In the genomic region with DNA sequence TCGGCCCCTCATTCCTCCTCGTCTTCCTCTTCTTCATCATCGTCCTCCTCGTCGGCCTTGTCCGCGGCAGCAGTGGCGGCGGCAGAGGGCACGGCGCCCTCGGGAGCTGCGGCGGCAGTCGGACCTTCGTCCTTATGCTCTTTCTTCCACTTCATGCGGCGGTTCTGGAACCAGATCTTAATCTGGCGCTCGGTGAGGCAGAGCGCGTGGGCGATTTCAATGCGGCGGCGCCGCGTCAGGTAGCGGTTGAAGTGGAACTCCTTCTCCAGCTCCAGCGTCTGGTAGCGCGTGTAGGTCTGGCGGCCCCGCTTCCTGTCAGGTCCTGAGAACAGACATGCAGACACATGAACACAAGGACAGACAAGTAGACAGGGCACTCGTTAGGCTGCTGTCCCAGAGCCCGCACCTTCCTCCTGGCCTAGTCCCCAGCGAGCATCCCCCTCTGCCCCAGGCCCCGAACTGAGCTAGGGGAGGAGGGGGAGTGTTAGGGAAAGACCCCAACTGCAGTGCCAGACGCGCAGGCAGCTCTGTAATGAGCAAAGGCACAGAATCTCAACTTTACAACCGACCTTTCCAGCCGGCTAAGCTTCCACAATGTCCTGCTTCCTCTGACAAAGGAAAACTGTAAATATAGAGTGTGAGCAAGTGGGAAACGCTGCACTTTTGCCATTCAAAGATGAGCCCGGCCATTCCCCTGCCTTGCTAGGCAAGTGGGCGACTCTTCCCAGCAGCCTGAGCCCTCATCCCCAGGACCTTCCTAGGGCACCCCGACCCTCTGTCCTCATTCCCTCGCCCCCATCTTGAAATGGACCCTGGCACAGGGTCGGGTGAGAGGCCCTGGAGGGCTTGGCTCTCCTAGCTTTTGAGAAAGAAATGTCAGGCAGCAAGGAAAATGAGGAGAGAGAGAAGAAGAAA, we compare ENCODE assay signal across 8 cellular contexts. TPM values are rescaled to one million over a fixed set of nuclear protein-coding genes. Genes with fewer than 3 reads are reported as not detected.
DNase-seq lines count a peak whose midpoint lies in the region; ATAC-seq and TF ChIP-seq lines count a peak whose summit lies in the region.

No MANE protein-coding gene starts in this region.

- H3K36me3 ChIP-seq in SU-DHL-6 (ENCODE audit: low read length) = 0 out of 2 replicates have a peak, but pooled peaks cover 4% of the 10 kb centered on the region
- H3K36me3 ChIP-seq in gastrocnemius medialis = no peaks in the 10 kb centered on the region

- H2AFZ ChIP-seq in SU-DHL-6 (ENCODE audit: low read depth, low read length, severe bottlenecking) = peak overlapping the region; percentile 77

- H3K27ac ChIP-seq in SU-DHL-6 (ENCODE audit: low read depth, low read length) (peak overlapping the region; percentile 85), gastrocnemius medialis (peak overlapping the region; percentile 83 to 97 (median 90))

- peaks cover 25 to 31% of the 10 kb centered on the region in 2 donors for H3K4me1 ChIP-seq in gastrocnemius medialis

- TF ChIP-seq CTCF in SU-DHL-6 (IDR thresholded peaks at IDR 0.05; ENCODE audit: insufficient read depth, low read length, poor library complexity, severe bottlenecking) (no peak), epithelial cell of proximal tubule (conservative IDR thresholded peaks at IDR 0.05; ENCODE audit: low read depth, low read length) (no peak), gastrocnemius medialis (IDR thresholded peaks at IDR 0.05 in 4 of 5, conservative IDR thresholded peaks at IDR 0.05 in 1 of 5) (no peak), GM13977 (IDR thresholded peaks at IDR 0.05; ENCODE audit: extremely low read depth, insufficient read depth, missing control alignments) (no peak)

- no peaks in the 10 kb centered on the region for H3K27me3 ChIP-seq in SU-DHL-6 (ENCODE audit: low read length)
- H3K27me3 ChIP-seq in gastrocnemius medialis = no peaks in the 10 kb centered on the region

- peaks cover 8% of the 10 kb centered on the region; the same call in 1 of the 2 replicates for H3K79me2 ChIP-seq in SU-DHL-6 (ENCODE audit: insufficient read depth, low read length)

- intact Hi-C loops in gastrocnemius medialis (cut with DNase I; ENCODE audit: low total_unique reads) = no loop called here

- H3K4me3 ChIP-seq in SU-DHL-6 (ENCODE audit: insufficient read depth, low read length, poor library complexity, severe bottlenecking) (peak overlapping the region; percentile 69), epithelial cell of proximal tubule (ENCODE audit: low read depth, low read length) (peak overlapping the region; percentile 74), gastrocnemius medialis (peak overlapping the region; percentile 63 to 96 (median 81))

- H3K9me3 ChIP-seq in SU-DHL-6 (ENCODE audit: insufficient read depth, low read length) (no peaks in the 10 kb centered on the region), gastrocnemius medialis (no peaks in the 10 kb centered on the region)

- H3K9ac ChIP-seq in SU-DHL-6 (ENCODE audit: low read length) = peak overlapping the region; percentile 83

- H3K4me2 ChIP-seq in SU-DHL-6 (ENCODE audit: low read depth, low read length, poor library complexity, severe bottlenecking) = peak overlapping the region; percentile 83

- DNase-seq in DMS153 (lab: John Stamatoyannopoulos, UW) = peak; percentile 38
- DNase-seq in epithelial cell of proximal tubule (ENCODE audit: low read depth) = no peak
- DNase-seq in gastrocnemius medialis = peak in 1 of 2 donors; percentile 20
- DNase-seq in central memory CD4-positive, alpha-beta T cell = no peak
- no peak for DNase-seq in RPMI8226
- DNase-seq in GM13977 (ENCODE audit: low spot score) = no peak

- ATAC-seq in gastrocnemius medialis = no peak
- no peak for ATAC-seq in HG03045 (IDR thresholded peaks at IDR 0.05; ENCODE audit: unreplicated experiment)

- no peak for TF ChIP-seq POLR2A in gastrocnemius medialis (IDR thresholded peaks at IDR 0.05)

- H3F3A ChIP-seq in SU-DHL-6 (ENCODE audit: insufficient read depth) = peaks cover 17% of the 10 kb centered on the region

- no peaks in the 10 kb centered on the region for H3K9me2 ChIP-seq in SU-DHL-6 (replicated peaks; ENCODE audit: insufficient read depth, low read length)

- no peaks in the 10 kb centered on the region for H4K20me1 ChIP-seq in SU-DHL-6 (ENCODE audit: low read depth, low read length)

- in situ Hi-C loops in gastrocnemius medialis (cut with MboI; ENCODE audit: low sequenced_read_pairs in 4 of 4) (loop anchor here in 2 of 4 donors (10.0 to 25.0 kb wide), 3 partner anchors 780 to 943 kb away; partner anchors contain the start of genes CBX3 (in 1 of the 2) and HNRNPA2B1 (in 1 of the 2)), GM13977 (cut with MboI; ENCODE audit: low pct_unique_long_range_greater_than_20kb, low sequenced_read_pairs, unreplicated experiment) (loop anchor here (10.0 to 25.0 kb wide), 2 partner anchors 90 to 793 kb away; partner anchors contain the start of gene EVX1)

RNA-seq across cellular contexts. Expression of gene HOXA7, which starts 1.3 kb away (rescaled TPM):
- total RNA-seq in epithelial cell of proximal tubule (21.4 and 27.9 TPM in 2 replicates), gastrocnemius medialis (10 to 100 TPM in 1 of 4 donors, 1 to 10 TPM in 3; 5.3 to 12.8 (median 8.6) TPM)

RNA-seq across cellular contexts. Expression of gene HOXA3, which starts 2.8 kb away (rescaled TPM):
- 14.4 and 33.2 TPM in 2 replicates for total RNA-seq in epithelial cell of proximal tubule
- 1 to 10 TPM in 3 of 4 donors, under 1 TPM in 1; 0.53 to 6.2 (median 3.0) TPM for total RNA-seq in gastrocnemius medialis

RNA-seq across cellular contexts. Expression of gene HOXA6, which starts 7.6 kb away (rescaled TPM):
- total RNA-seq in epithelial cell of proximal tubule (5.7 and 11.8 TPM in 2 replicates), gastrocnemius medialis (1 to 10 TPM; 2.6 to 5.6 (median 4.2) TPM)

RNA-seq across cellular contexts. Expression of gene HOXA9, which starts 10.2 kb away (rescaled TPM):
- total RNA-seq in epithelial cell of proximal tubule (82.4 and 104 TPM in 2 replicates), gastrocnemius medialis (10 to 100 TPM; 18.9 to 30.3 (median 19.5) TPM)

RNA-seq across cellular contexts. Expression of gene HOXA5, which starts 11.7 kb away (rescaled TPM):
- total RNA-seq in epithelial cell of proximal tubule (20.1 and 47.6 TPM in 2 replicates), gastrocnemius medialis (1 to 10 TPM; 2.7 to 7.1 (median 7.0) TPM)
